ENCODE assay signal across 9 cellular contexts in genomic region chr3:156705761-156706631, GRCh38. TPM values are rescaled to one million over a fixed set of nuclear protein-coding genes. Genes with fewer than 3 reads are reported as not detected.
A peak's percentile ranks its signal among the peaks of the same experiment; 100 is the strongest.
DNase-seq lines count a peak whose midpoint lies in the region; ATAC-seq and TF ChIP-seq lines count a peak whose summit lies in the region.
"Had no signal": no experiment of that assay in that cellular context is flagged by ENCODE, and none has a peak within 500 bp of the region (broad histone marks: within the 10 kb centered on the region; RNA-seq: fewer than 3 reads in every experiment).

No MANE protein-coding gene starts in this region.

- TF ChIP-seq CTCF in RWPE2 (IDR thresholded peaks at IDR 0.05; ENCODE audit: poor library complexity, severe bottlenecking) = no peak

- H3K4me1 Mint-ChIP-seq in activated CD4-positive, alpha-beta memory T cell treated with anti-CD3 and anti-CD28 coated beads, Interleukin-2, amount 10 ng/mL, durations not matched to agents 7 days and 5 days = peaks cover 27% of the 10 kb centered on the region
- H3K4me1 Mint-ChIP-seq: nephron progenitor cell had no signal

- no peak overlapping the region for H3K4me3 ChIP-seq in RWPE2 (ENCODE audit: severe bottlenecking)

- H3K36me3 Mint-ChIP-seq in activated CD4-positive, alpha-beta memory T cell treated with anti-CD3 and anti-CD28 coated beads, Interleukin-2, amount 10 ng/mL, durations not matched to agents 7 days and 5 days (ENCODE audit: low read depth) = peaks cover 72% of the 10 kb centered on the region

- H3K27me3 Mint-ChIP-seq in activated CD4-positive, alpha-beta memory T cell treated with anti-CD3 and anti-CD28 coated beads, Interleukin-2, amount 10 ng/mL, durations not matched to agents 7 days and 5 days = no peaks in the 10 kb centered on the region

- DNase-seq in RWPE2 (ENCODE audit: low spot score) (no peak), renal cortical epithelial cell (ENCODE audit: low read depth) (peak; percentile 58), NCI-H2107 treated with DMSO at 0.1 percent for 48 hours (lab: John Stamatoyannopoulos, UW; ENCODE audit: unreplicated experiment) (no peak)
- no peak for DNase-seq in activated effector memory CD4-positive, alpha-beta T cell treated with anti-CD3 and anti-CD28 coated beads, Interleukin-2, amount 50 U/mL, for 16 hours
- DNase-seq in activated CD4-positive, alpha-beta memory T cell treated with anti-CD3 and anti-CD28 coated beads, Interleukin-2, amount 10 ng/mL, durations not matched to agents 7 days and 5 days = no peak
- DNase-seq: activated CD8-positive, alpha-beta memory T cell treated with anti-CD3 and anti-CD28 coated beads for 24 hours; nephron progenitor cell had no signal

- POLR2A ChIA-PET in activated CD4-positive, alpha-beta memory T cell treated with anti-CD3 and anti-CD28 coated beads, Interleukin-2, amount 10 ng/mL, durations not matched to agents 7 days and 5 days (lab: Charles Lee) = interaction anchor here (0.6 to 1.1 kb wide), 3 partner anchors 45 to 430 kb away, joined by 3 read pairs; no protein-coding TSS in a partner anchor

- peak overlapping the region; percentile 38 for H3K27ac ChIP-seq in RWPE2 (ENCODE audit: poor library complexity, severe bottlenecking)

- no peak overlapping the region for H3K4me3 Mint-ChIP-seq in activated CD4-positive, alpha-beta memory T cell treated with anti-CD3 and anti-CD28 coated beads, Interleukin-2, amount 10 ng/mL, durations not matched to agents 7 days and 5 days
- H3K4me3 Mint-ChIP-seq: nephron progenitor cell had no signal

- no peak overlapping the region for H3K27ac Mint-ChIP-seq in activated CD4-positive, alpha-beta memory T cell treated with anti-CD3 and anti-CD28 coated beads, Interleukin-2, amount 10 ng/mL, durations not matched to agents 7 days and 5 days
- H3K27ac Mint-ChIP-seq: nephron progenitor cell had no signal

- peaks cover 3% of the 10 kb centered on the region for H3K9me3 Mint-ChIP-seq in activated CD4-positive, alpha-beta memory T cell treated with anti-CD3 and anti-CD28 coated beads, Interleukin-2, amount 10 ng/mL, durations not matched to agents 7 days and 5 days

- peak; percentile 66 for ATAC-seq in GM19397 (IDR thresholded peaks at IDR 0.05; ENCODE audit: unreplicated experiment)
- peak; percentile 45 for ATAC-seq in HG03045 (IDR thresholded peaks at IDR 0.05; ENCODE audit: unreplicated experiment)
- ATAC-seq in RWPE2 (ENCODE audit: low read depth) = no peak

- H3K36me3 ChIP-seq in RWPE2 (ENCODE audit: low read depth) = peaks cover 97% of the 10 kb centered on the region

- no peaks in the 10 kb centered on the region for H3K9me3 ChIP-seq in RWPE2 (ENCODE audit: severe bottlenecking)

- H3K4me1 ChIP-seq in RWPE2 (ENCODE audit: insufficient read depth, poor library complexity, severe bottlenecking) = peaks cover 16% of the 10 kb centered on the region

- CTCF ChIA-PET in activated CD4-positive, alpha-beta memory T cell treated with anti-CD3 and anti-CD28 coated beads, Interleukin-2, amount 10 ng/mL, durations not matched to agents 7 days and 5 days (lab: Charles Lee) = interaction anchor here (1.1 to 1.4 kb wide), 2 partner anchors 18 to 431 kb away, joined by 3 to 4 read pairs; no protein-coding TSS in a partner anchor

- no peaks in the 10 kb centered on the region for H3K27me3 ChIP-seq in RWPE2 (ENCODE audit: insufficient read depth, poor library complexity, severe bottlenecking)

RNA-seq across cellular contexts. Expression of gene TIPARP, which starts 31.6 kb away (rescaled TPM):
- 70.8 and 90.6 TPM in 2 replicates for total RNA-seq in renal cortical epithelial cell
- 10 to 100 TPM; 64.7 to 73.8 TPM for total RNA-seq in activated CD4-positive, alpha-beta memory T cell treated with anti-CD3 and anti-CD28 coated beads, Interleukin-2, amount 10 ng/mL, durations not matched to agents 7 days and 5 days
